26 cellular contexts compared by ENCODE assay signal in the genomic region with DNA sequence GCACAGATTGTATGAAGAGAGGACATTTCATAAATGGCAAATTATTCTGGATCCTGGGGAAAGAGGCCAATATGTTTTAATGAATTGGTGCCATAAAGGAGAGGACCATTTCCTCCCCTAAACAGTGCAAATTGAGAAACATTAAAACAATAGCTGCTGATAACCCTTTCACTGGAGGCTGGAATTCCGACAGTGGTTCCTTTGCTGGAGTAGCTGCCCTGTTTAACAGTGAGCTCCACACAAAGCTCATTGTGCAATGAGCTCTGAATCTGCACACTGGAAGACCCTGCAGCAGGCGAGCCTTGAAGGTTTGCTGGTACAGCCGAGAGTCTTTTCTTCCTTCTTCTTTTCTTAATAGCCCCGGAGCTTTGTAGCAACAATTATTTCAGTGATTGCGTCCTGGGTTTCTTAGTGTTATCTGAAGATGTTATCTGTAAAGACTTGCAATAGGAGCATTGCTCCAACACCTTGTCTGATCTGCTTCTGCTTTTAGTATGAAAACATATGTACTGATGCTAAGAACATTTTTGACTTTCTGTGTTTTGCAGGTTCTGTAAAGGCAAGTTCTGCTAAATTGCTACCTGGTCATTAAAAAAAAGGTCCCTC. TPM values are rescaled to one million over a fixed set of nuclear protein-coding genes. Genes with fewer than 3 reads are reported as not detected.
A peak's percentile ranks its signal among the peaks of the same experiment; 100 is the strongest.
DNase-seq lines count a peak whose midpoint lies in the region; ATAC-seq lines count a peak whose summit lies in the region.
"Had no signal": no experiment of that assay in that cellular context is flagged by ENCODE, and none has a peak within 500 bp of the region (broad histone marks: within the 10 kb centered on the region; RNA-seq: fewer than 3 reads in every experiment).

No MANE protein-coding gene starts in this region.

- H3K27ac ChIP-seq in SJCRH30: no peak overlapping the region
- H3K27ac ChIP-seq: 22Rv1, hepatocyte, left ventricle myocardium inferior, prostate gland, upper lobe of left lung, VCaP had no signal

- no peaks in the 10 kb centered on the region for H3K36me3 ChIP-seq in SJCRH30
- H3K36me3 ChIP-seq: left ventricle myocardium inferior, prostate gland, upper lobe of left lung had no signal

- H3K27ac Mint-ChIP-seq in stimulated activated effector memory CD8-positive, alpha-beta T cell treated with anti-CD3 and anti-CD28 coated beads, Interleukin-12 subunit alpha, Interleukin-12 subunit beta, amount 100 ng/mL, for 72 hours: peak overlapping the region; percentile 7
- H3K27ac Mint-ChIP-seq: activated CD4-positive, alpha-beta T cell treated with anti-CD3 and anti-CD28 coated beads, Interleukin-2, amount 10 ng/mL, durations not matched to agents 24 days and 14 days; HFFc6; mesothelial cell of epicardium had no signal

- no peaks in the 10 kb centered on the region for H3K4me1 ChIP-seq in SJCRH30
- H3K4me1 ChIP-seq: left ventricle myocardium inferior, prostate gland had no signal

- no peaks in the 10 kb centered on the region for H3K36me3 Mint-ChIP-seq in stimulated activated effector memory CD8-positive, alpha-beta T cell treated with anti-CD3 and anti-CD28 coated beads, Interleukin-12 subunit alpha, Interleukin-12 subunit beta, amount 100 ng/mL, for 72 hours
- H3K36me3 Mint-ChIP-seq: CD4-positive, alpha-beta memory T cell; mesothelial cell of epicardium had no signal

- H3K4me3 ChIP-seq in SJCRH30: no peak overlapping the region
- H3K4me3 ChIP-seq: hepatocyte, left ventricle myocardium inferior, prostate gland, upper lobe of left lung had no signal

- no peaks in the 10 kb centered on the region for H3K9me3 ChIP-seq in SJCRH30 (replicated peaks)
- H3K9me3 ChIP-seq: left ventricle myocardium inferior, prostate gland, upper lobe of left lung had no signal

- no peaks in the 10 kb centered on the region for H3K27me3 ChIP-seq in SJCRH30
- H3K27me3 ChIP-seq: hepatocyte, upper lobe of left lung had no signal

- peak; percentile 16 for ATAC-seq in left lobe of liver
- ATAC-seq in stimulated activated effector memory CD8-positive, alpha-beta T cell treated with anti-CD3 and anti-CD28 coated beads, Interleukin-12 subunit alpha, Interleukin-12 subunit beta, amount 100 ng/mL, for 72 hours: no peak
- ATAC-seq in GM18870 (IDR thresholded peaks at IDR 0.05; ENCODE audit: unreplicated experiment): no peak
- ATAC-seq: esophagus mucosa had no signal

- H3K9me3 Mint-ChIP-seq in stimulated activated effector memory CD8-positive, alpha-beta T cell treated with anti-CD3 and anti-CD28 coated beads, Interleukin-12 subunit alpha, Interleukin-12 subunit beta, amount 100 ng/mL, for 72 hours: peaks cover 2% of the 10 kb centered on the region
- H3K9me3 Mint-ChIP-seq: CD4-positive, alpha-beta memory T cell; mesothelial cell of epicardium had no signal

- peaks cover 16% of the 10 kb centered on the region for H3K4me1 Mint-ChIP-seq in stimulated activated effector memory CD8-positive, alpha-beta T cell treated with anti-CD3 and anti-CD28 coated beads, Interleukin-12 subunit alpha, Interleukin-12 subunit beta, amount 100 ng/mL, for 72 hours

- no peak overlapping the region for H3K4me3 Mint-ChIP-seq in stimulated activated effector memory CD8-positive, alpha-beta T cell treated with anti-CD3 and anti-CD28 coated beads, Interleukin-12 subunit alpha, Interleukin-12 subunit beta, amount 100 ng/mL, for 72 hours
- H3K4me3 Mint-ChIP-seq: activated CD4-positive, alpha-beta T cell treated with anti-CD3 and anti-CD28 coated beads, Interleukin-2, amount 10 ng/mL, durations not matched to agents 24 days and 14 days; CD4-positive, alpha-beta memory T cell; HFFc6; mesothelial cell of epicardium had no signal

- DNase-seq in NCI-H2227 (lab: John Stamatoyannopoulos, UW; ENCODE audit: unreplicated experiment) (peak; percentile 19), NCI-H2227 treated with DMSO at 0.1 percent for 48 hours (lab: John Stamatoyannopoulos, UW) (no peak), SIG-M5 treated with dmso at 0.1 percent for 504 hours (lab: John Stamatoyannopoulos, UW; ENCODE audit: unreplicated experiment) (peak; percentile 83), left lobe of liver (ENCODE audit: low spot score) (no peak), SJCRH30 (no peak), NAMALWA (ENCODE audit: low spot score) (no peak)
- no peak for DNase-seq in stimulated activated effector memory CD8-positive, alpha-beta T cell treated with anti-CD3 and anti-CD28 coated beads, Interleukin-12 subunit alpha, Interleukin-12 subunit beta, amount 100 ng/mL, for 72 hours (ENCODE audit: low spot score in 2 of 2)
- DNase-seq: activated CD4-positive, alpha-beta T cell treated with anti-CD3 and anti-CD28 coated beads, Interleukin-2, amount 10 ng/mL, durations not matched to agents 24 days and 14 days; activated naive CD4-positive, alpha-beta T cell treated with anti-CD3 and anti-CD28 coated beads, Interleukin-2, amount 50 U/mL, for 16 hours; amygdala; CD4-positive, alpha-beta memory T cell; effector memory CD4-positive, alpha-beta T cell; HFFc6; left ventricle myocardium inferior; MM.1S; NCI-H187; NCI-H226; stimulated activated CD8-positive, alpha-beta memory T cell treated with anti-CD3 and anti-CD28 coated beads, Interleukin-4, amount 100 ng/mL, for 48 hours; upper lobe of left lung had no signal

RNA-seq across cellular contexts. Expression of gene CXCR4, which starts 50.8 kb away (rescaled TPM):
- 2.0 TPM for total RNA-seq in left lobe of liver
- 161 and 164 TPM in 2 replicates for total RNA-seq in SJCRH30 (2014; rRNA removed; shearing (Covaris generic))
- total RNA-seq: HFFc6 had no signal

Comparison
In these comparisons a context has a peak if more than half of its experiments do, and no peak if none do; other contexts are left out.
1. DNase-seq: peak in NCI-H2227 (single experiment) and SIG-M5 treated with dmso at 0.1 percent for 504 hours (single experiment); none in NCI-H2227 treated with DMSO at 0.1 percent for 48 hours (single experiment), left lobe of liver (single experiment), stimulated activated effector memory CD8-positive, alpha-beta T cell treated with anti-CD3 and anti-CD28 coated beads, Interleukin-12 subunit alpha, Interleukin-12 subunit beta, amount 100 ng/mL, for 72 hours (0 of 2), SJCRH30 (0 of 2) and NAMALWA (single experiment).
2. RNA of gene CXCR4, which starts 50.8 kb away (total RNA-seq): 161 to 164 TPM in SJCRH30; 2.0 TPM in left lobe of liver (single experiment); every median in the first group is over 10 times any median in the second.